Comparison of ENCODE assay signal across 12 cellular contexts in genomic region chr2:6960659-6961058, GRCh38. TPM values are rescaled to one million over a fixed set of nuclear protein-coding genes. Genes with fewer than 3 reads are reported as not detected.
DNase-seq lines count a peak whose midpoint lies in the region; ATAC-seq, FAIRE-seq and TF ChIP-seq lines count a peak whose summit lies in the region.
"Had no signal": no experiment of that assay in that cellular context is flagged by ENCODE, and none has a peak within 500 bp of the region (broad histone marks: within the 10 kb centered on the region; RNA-seq: fewer than 3 reads in every experiment).

No MANE protein-coding gene starts in this region.

- H3K9ac ChIP-seq in endothelial cell of umbilical vein (replicated peaks; ENCODE audit: extremely low read depth, insufficient read depth, low read length): no peak overlapping the region

- no peak for DNase-seq in activated naive CD4-positive, alpha-beta T cell (lab: John Stamatoyannopoulos, UW)
- DNase-seq in endothelial cell of umbilical vein (ENCODE audit: low read depth, low spot score) (peak; percentile 78), mucosa of descending colon (peak in 1 of 3 donors; percentile 29), uterus (peak; percentile 48 to 70), RKO (ENCODE audit: low spot score) (no peak), NCI-H187 treated with DMSO at 0.1 percent for 48 hours (lab: John Stamatoyannopoulos, UW) (no peak), COR-L47 (lab: John Stamatoyannopoulos, UW) (no peak)
- DNase-seq: activated CD4-positive, alpha-beta T cell treated with anti-CD3 and anti-CD28 coated beads, Interleukin-2, amount 10 ng/mL, durations not matched to agents 24 days and 14 days; AML-193; NCI-H2081 treated with DMSO at 0.1 percent for 48 hours had no signal

- H3K9me3 ChIP-seq in endothelial cell of umbilical vein (replicated peaks; ENCODE audit: control insufficient read depth, insufficient read depth, low read length) (no peaks in the 10 kb centered on the region), mucosa of descending colon (no peaks in the 10 kb centered on the region), uterus (no peaks in the 10 kb centered on the region)
- H3K9me3 ChIP-seq: tibial artery had no signal

- peak overlapping the region; percentile 76 for H3K27ac Mint-ChIP-seq in activated naive CD4-positive, alpha-beta T cell treated with anti-CD3 and anti-CD28 coated beads, Interleukin-2, amount 50 U/mL, for 24 hours
- H3K27ac Mint-ChIP-seq: activated CD4-positive, alpha-beta T cell treated with anti-CD3 and anti-CD28 coated beads, Interleukin-2, amount 10 ng/mL, durations not matched to agents 24 days and 14 days had no signal

- CTCF ChIA-PET in endothelial cell of umbilical vein (lab: Charles Lee): interaction anchor here (1.0 kb wide), 1 partner anchor 24 kb away, joined by 3 read pairs; no protein-coding TSS in a partner anchor

- BruUV-seq in endothelial cell of umbilical vein (replicated peaks; lab: Mats Ljungman, UMichigan): no TSS peak

- H3K27ac ChIP-seq in endothelial cell of umbilical vein (ENCODE audit: insufficient read depth, low read depth, low read length) (no peak overlapping the region), uterus (peak overlapping the region; percentile 62 to 74)
- H3K27ac ChIP-seq: tibial artery had no signal

- H2AFZ ChIP-seq in endothelial cell of umbilical vein (ENCODE audit: low read depth, low read length): no peak overlapping the region

- no peak for TF ChIP-seq CTCF in endothelial cell of umbilical vein (IDR thresholded peaks at IDR 0.05; ENCODE audit: extremely low read depth in 1 of 2, insufficient read depth in 1 of 2, low read depth in 1 of 2, low read length in 2 of 2)
- TF ChIP-seq CTCF in mucosa of descending colon (IDR thresholded peaks at IDR 0.05): no peak
- TF ChIP-seq CTCF in uterus (IDR thresholded peaks at IDR 0.05): no peak

- H3K4me1 ChIP-seq in endothelial cell of umbilical vein (ENCODE audit: control insufficient read depth, extremely low read depth, insufficient read depth, low read length) (no peaks in the 10 kb centered on the region), mucosa of descending colon (ENCODE audit: low read depth) (peaks cover 4% of the 10 kb centered on the region), uterus (peaks cover 4 to 6% of the 10 kb centered on the region in 2 donors)

- H3K36me3 ChIP-seq in endothelial cell of umbilical vein (ENCODE audit: control insufficient read depth in 2 of 2, extremely low read depth in 1 of 2, insufficient read depth in 2 of 2, low read length in 2 of 2) (no peaks in the 10 kb centered on the region), mucosa of descending colon (ENCODE audit: low read depth) (no peaks in the 10 kb centered on the region), uterus (no peaks in the 10 kb centered on the region)
- H3K36me3 ChIP-seq: tibial artery had no signal

- H3K4me2 ChIP-seq in endothelial cell of umbilical vein (ENCODE audit: insufficient read depth, low read length): no peak overlapping the region

- peaks cover 85% of the 10 kb centered on the region for H3K4me1 Mint-ChIP-seq in activated naive CD4-positive, alpha-beta T cell treated with anti-CD3 and anti-CD28 coated beads, Interleukin-2, amount 50 U/mL, for 24 hours

- dilution Hi-C loops in endothelial cell of umbilical vein (cut with MboI; ENCODE audit: extremely low pct_ligation_motif_present, low sequenced_read_pairs): no loop called here

- H3K27me3 Mint-ChIP-seq in activated naive CD4-positive, alpha-beta T cell treated with anti-CD3 and anti-CD28 coated beads, Interleukin-2, amount 50 U/mL, for 24 hours: no peaks in the 10 kb centered on the region
- H3K27me3 Mint-ChIP-seq: activated CD4-positive, alpha-beta T cell treated with anti-CD3 and anti-CD28 coated beads, Interleukin-2, amount 10 ng/mL, durations not matched to agents 24 days and 14 days had no signal

- no peaks in the 10 kb centered on the region for H3K9me1 ChIP-seq in endothelial cell of umbilical vein (replicated peaks; ENCODE audit: control insufficient read depth, extremely low read depth, insufficient read depth, low read length)

- H3K4me3 ChIP-seq in endothelial cell of umbilical vein (replicated peaks in 1 of 3; ENCODE audit: insufficient read depth in 1 of 3, low read depth in 1 of 3, low read length in 3 of 3) (no peak overlapping the region), mucosa of descending colon (no peak overlapping the region), uterus (no peak overlapping the region)
- H3K4me3 ChIP-seq: tibial artery had no signal

- FAIRE-seq in endothelial cell of umbilical vein (lab: Jason Lieb, UNC): no peak

- intact Hi-C loops in endothelial cell of umbilical vein (cut with micrococcal nuclease): no loop called here
- intact Hi-C loops in mucosa of descending colon (cut with DNase I, micrococcal nuclease): no loop called here
- intact Hi-C loops in uterus (cut with DNase I; ENCODE audit: low total_unique reads): no loop called here

- no peak overlapping the region for H3K4me3 Mint-ChIP-seq in activated naive CD4-positive, alpha-beta T cell treated with anti-CD3 and anti-CD28 coated beads, Interleukin-2, amount 50 U/mL, for 24 hours
- H3K4me3 Mint-ChIP-seq: activated CD4-positive, alpha-beta T cell treated with anti-CD3 and anti-CD28 coated beads, Interleukin-2, amount 10 ng/mL, durations not matched to agents 24 days and 14 days had no signal

- no peaks in the 10 kb centered on the region for H3K9me3 Mint-ChIP-seq in activated naive CD4-positive, alpha-beta T cell treated with anti-CD3 and anti-CD28 coated beads, Interleukin-2, amount 50 U/mL, for 24 hours

- H3K27me3 ChIP-seq in endothelial cell of umbilical vein (ENCODE audit: control insufficient read depth in 2 of 2, insufficient read depth in 2 of 2, low read length in 2 of 2) (no peaks in the 10 kb centered on the region), uterus (no peaks in the 10 kb centered on the region)
- H3K27me3 ChIP-seq: tibial artery had no signal

- peak; percentile 60 for ATAC-seq in mucosa of descending colon

- H3K36me3 Mint-ChIP-seq in activated naive CD4-positive, alpha-beta T cell treated with anti-CD3 and anti-CD28 coated beads, Interleukin-2, amount 50 U/mL, for 24 hours: peaks cover 22% of the 10 kb centered on the region

- H4K20me1 ChIP-seq in endothelial cell of umbilical vein (replicated peaks; ENCODE audit: control insufficient read depth, extremely low read depth, insufficient read depth, low read length): no peaks in the 10 kb centered on the region

- no peaks in the 10 kb centered on the region for H3K79me2 ChIP-seq in endothelial cell of umbilical vein (ENCODE audit: control insufficient read depth, insufficient read depth, low read length)

- TF ChIP-seq POLR2A in endothelial cell of umbilical vein (IDR thresholded peaks at IDR 0.05; ENCODE audit: low read depth, low read length): no peak
- no peak for TF ChIP-seq POLR2A in uterus (IDR thresholded peaks at IDR 0.05)

- POLR2A ChIA-PET in endothelial cell of umbilical vein (lab: Charles Lee): no interaction called here

TF ChIP-seq in endothelial cell of umbilical vein, 7 proteins besides CTCF, POLR2A, EP300 and RAD21:
- TF ChIP-seq MYC (IDR thresholded peaks at IDR 0.05; ENCODE audit: low read depth, low read length) (no peak), POLR2AphosphoS5 (IDR thresholded peaks at IDR 0.05; ENCODE audit: insufficient read depth, low read depth, low read length) (no peak), JUN (IDR thresholded peaks at IDR 0.05; ENCODE audit: borderline replicate concordance, insufficient read depth, insufficient read length, low read depth) (no peak), GATA2 (IDR thresholded peaks at IDR 0.05; ENCODE audit: insufficient read depth, insufficient read length, low read depth, low read length) (no peak), MAX (IDR thresholded peaks at IDR 0.05; ENCODE audit: insufficient read depth, insufficient read length) (no peak), FOS (IDR thresholded peaks at IDR 0.05; ENCODE audit: borderline replicate concordance, insufficient read depth, low read length) (no peak), EZH2 (IDR thresholded peaks at IDR 0.05; ENCODE audit: borderline replicate concordance, low read depth, low read length, severe bottlenecking) (no peak)

RNA-seq across cellular contexts. Expression of gene RNF144A, which starts 43.4 kb away (rescaled TPM):
- total RNA-seq in endothelial cell of umbilical vein (19.7 and 28.8 TPM in 2 replicates), mucosa of descending colon (10 to 100 TPM; 14.3 to 18.7 (median 18.3) TPM), uterus (100 to 1,000 TPM in 1 of 4 donors, 10 to 100 TPM in 3; 22.5 to 103 (median 63.0) TPM)
- 9.5 and 9.7 TPM in 2 replicates for polyA plus RNA-seq in endothelial cell of umbilical vein
- 6.9 and 8.0 TPM in 2 replicates for polyA plus RNA-seq in endothelial cell of umbilical vein (2011; cell fraction: cytosol; rRNA removed)
- 8.7 and 10.2 TPM in 2 replicates for polyA plus RNA-seq in endothelial cell of umbilical vein (2011; cell fraction: nucleus; rRNA removed)
- polyA plus RNA-seq in endothelial cell of umbilical vein (2012): 2.0 and 2.1 TPM in 2 replicates
- polyA minus RNA-seq in endothelial cell of umbilical vein: 20.8 and 29.0 TPM in 2 replicates
- not detected for polyA minus RNA-seq in endothelial cell of umbilical vein (2011; cell fraction: cytosol; rRNA and poly(A)+ RNA removed)
- polyA minus RNA-seq in endothelial cell of umbilical vein (2011; cell fraction: nucleus; rRNA and poly(A)+ RNA removed): 17.9 and 30.9 TPM in 2 replicates

Comparison
In these comparisons a context has a peak if more than half of its experiments do, and no peak if none do; other contexts are left out.
1. DNase-seq: peak in endothelial cell of umbilical vein (single experiment) and uterus (2 of 2); none in activated naive CD4-positive, alpha-beta T cell (0 of 4), RKO (single experiment), NCI-H187 treated with DMSO at 0.1 percent for 48 hours (single experiment) and COR-L47 (single experiment).